ENCODE assay signal across 9 cellular contexts in the genomic region with DNA sequence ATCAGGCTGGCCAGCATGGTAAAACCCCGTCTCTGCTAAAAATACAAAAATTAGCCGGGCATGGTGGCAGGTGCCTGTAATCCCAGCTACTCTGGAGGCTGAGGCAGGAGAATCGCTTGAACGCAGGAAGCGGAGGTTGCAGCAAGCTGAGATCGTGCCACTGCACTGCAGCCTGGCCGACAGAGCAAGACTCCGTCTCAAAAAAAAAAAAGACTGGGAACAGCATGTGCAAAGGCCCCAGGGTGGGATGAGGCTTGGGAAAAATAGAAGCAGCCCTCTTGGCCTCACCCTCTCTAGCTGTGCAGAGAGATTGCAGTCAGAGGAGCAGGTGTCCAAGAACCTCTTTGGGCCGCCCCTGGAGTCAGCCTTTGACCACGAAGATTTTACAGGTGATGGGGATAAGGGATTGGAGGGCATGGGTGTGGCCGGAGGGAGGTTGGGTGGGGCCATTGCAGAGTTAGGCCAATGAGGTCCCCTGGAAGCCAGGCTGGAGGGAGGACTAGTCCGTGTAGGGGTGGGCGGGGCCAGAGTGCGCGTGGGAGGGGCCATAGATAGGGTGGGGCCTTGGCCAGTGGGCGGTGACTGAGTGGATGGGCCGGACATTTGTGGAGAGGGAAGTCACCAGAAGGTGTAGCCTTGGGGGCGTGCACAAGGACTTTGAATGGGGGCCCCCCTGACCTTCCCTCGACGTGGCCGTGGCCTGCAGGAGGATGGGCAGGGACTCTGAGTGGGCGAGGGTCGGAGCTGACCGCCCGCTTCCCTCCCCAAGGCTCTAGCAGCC. TPM values are rescaled to one million over a fixed set of nuclear protein-coding genes. Genes with fewer than 3 reads are reported as not detected.
DNase-seq lines count a peak whose midpoint lies in the region; ATAC-seq lines count a peak whose summit lies in the region.
"Had no signal": no experiment of that assay in that cellular context is flagged by ENCODE, and none has a peak within 500 bp of the region (broad histone marks: within the 10 kb centered on the region; RNA-seq: fewer than 3 reads in every experiment).

No MANE protein-coding gene starts in this region.

- H3K4me1 Mint-ChIP-seq in activated T-helper 1 cell treated with anti-CD3 and anti-CD28 coated beads, Interleukin-12 subunit alpha, Interleukin-12 subunit beta, Interleukin-2, Interleukin-4 antibody, amounts not matched to agents 30 ng/mL and 10 ng/mL and 1 ng/mL, durations not matched to agents 14 hours and 24 hours and 36 hours (ENCODE audit: low read depth): peaks cover 6% of the 10 kb centered on the region

- ATAC-seq in HG03354 (IDR thresholded peaks at IDR 0.05; ENCODE audit: poor library complexity, severe bottlenecking, unreplicated experiment) (no peak), HG03159 (IDR thresholded peaks at IDR 0.05; ENCODE audit: unreplicated experiment) (no peak)

- DNase-seq in ELF-1 (ENCODE audit: low read depth, low spot score) (peak; percentile 82), NCI-H226 (peak; percentile 77), hepatic stellate cell (ENCODE audit: low spot score) (peak; percentile 56), foreskin melanocyte (no peak)
- DNase-seq in activated T-helper 1 cell treated with anti-CD3 and anti-CD28 coated beads, Interleukin-12 subunit alpha, Interleukin-12 subunit beta, Interleukin-2, Interleukin-4 antibody, amounts not matched to agents 30 ng/mL and 10 ng/mL and 1 ng/mL, durations not matched to agents 14 hours and 24 hours and 36 hours (ENCODE audit: low spot score): peak; percentile 30
- DNase-seq in stimulated activated CD4-positive, alpha-beta T cell treated with anti-CD3 and anti-CD28 coated beads, Interleukin-12 subunit alpha, Interleukin-12 subunit beta, amount 100 ng/mL, for 48 hours (ENCODE audit: low read depth in 2 of 3, low spot score in 1 of 3): peak; percentile 38 to 58 (median 54)

- no peak overlapping the region for H3K4me3 Mint-ChIP-seq in activated T-helper 1 cell treated with anti-CD3 and anti-CD28 coated beads, Interleukin-12 subunit alpha, Interleukin-12 subunit beta, Interleukin-2, Interleukin-4 antibody, amounts not matched to agents 30 ng/mL and 10 ng/mL and 1 ng/mL, durations not matched to agents 14 hours and 24 hours and 36 hours

- H3K9me3 Mint-ChIP-seq in activated T-helper 1 cell treated with anti-CD3 and anti-CD28 coated beads, Interleukin-12 subunit alpha, Interleukin-12 subunit beta, Interleukin-2, Interleukin-4 antibody, amounts not matched to agents 30 ng/mL and 10 ng/mL and 1 ng/mL, durations not matched to agents 14 hours and 24 hours and 36 hours: no peaks in the 10 kb centered on the region

- no peaks in the 10 kb centered on the region for H3K27me3 Mint-ChIP-seq in activated T-helper 1 cell treated with anti-CD3 and anti-CD28 coated beads, Interleukin-12 subunit alpha, Interleukin-12 subunit beta, Interleukin-2, Interleukin-4 antibody, amounts not matched to agents 30 ng/mL and 10 ng/mL and 1 ng/mL, durations not matched to agents 14 hours and 24 hours and 36 hours (ENCODE audit: insufficient read depth)

- intact Hi-C loops in activated T-helper 1 cell treated with anti-CD3 and anti-CD28 coated beads, Interleukin-12 subunit alpha, Interleukin-12 subunit beta, Interleukin-2, Interleukin-4 antibody, amounts not matched to agents 30 ng/mL and 10 ng/mL and 1 ng/mL, durations not matched to agents 14 hours and 24 hours and 36 hours (cut with micrococcal nuclease): no loop called here

- H3K27ac Mint-ChIP-seq in activated T-helper 1 cell treated with anti-CD3 and anti-CD28 coated beads, Interleukin-12 subunit alpha, Interleukin-12 subunit beta, Interleukin-2, Interleukin-4 antibody, amounts not matched to agents 30 ng/mL and 10 ng/mL and 1 ng/mL, durations not matched to agents 14 hours and 24 hours and 36 hours: no peak overlapping the region

- H3K36me3 Mint-ChIP-seq in activated T-helper 1 cell treated with anti-CD3 and anti-CD28 coated beads, Interleukin-12 subunit alpha, Interleukin-12 subunit beta, Interleukin-2, Interleukin-4 antibody, amounts not matched to agents 30 ng/mL and 10 ng/mL and 1 ng/mL, durations not matched to agents 14 hours and 24 hours and 36 hours (ENCODE audit: low read depth): peaks cover 27% of the 10 kb centered on the region

RNA-seq across cellular contexts. Expression of a gene that starts 16.9 kb away (rescaled TPM):
- not detected in 2 replicates for total RNA-seq in activated T-helper 1 cell treated with anti-CD3 and anti-CD28 coated beads, Interleukin-12 subunit alpha, Interleukin-12 subunit beta, Interleukin-2, Interleukin-4 antibody, amounts not matched to agents 30 ng/mL and 10 ng/mL and 1 ng/mL, durations not matched to agents 14 hours and 24 hours and 36 hours
- total RNA-seq: frontal cortex had no signal

RNA-seq across cellular contexts. Expression of a gene that starts 26.8 kb away (rescaled TPM):
- total RNA-seq in activated T-helper 1 cell treated with anti-CD3 and anti-CD28 coated beads, Interleukin-12 subunit alpha, Interleukin-12 subunit beta, Interleukin-2, Interleukin-4 antibody, amounts not matched to agents 30 ng/mL and 10 ng/mL and 1 ng/mL, durations not matched to agents 14 hours and 24 hours and 36 hours: 88.6 and 93.6 TPM in 2 replicates

RNA-seq across cellular contexts. Expression of a gene that starts 43.3 kb away (rescaled TPM):
- total RNA-seq in activated T-helper 1 cell treated with anti-CD3 and anti-CD28 coated beads, Interleukin-12 subunit alpha, Interleukin-12 subunit beta, Interleukin-2, Interleukin-4 antibody, amounts not matched to agents 30 ng/mL and 10 ng/mL and 1 ng/mL, durations not matched to agents 14 hours and 24 hours and 36 hours: 8.7 and 9.3 TPM in 2 replicates
- total RNA-seq: frontal cortex had no signal

RNA-seq across cellular contexts. Expression of a gene that starts 58.8 kb away (rescaled TPM):
- 81.7 and 83.7 TPM in 2 replicates for total RNA-seq in activated T-helper 1 cell treated with anti-CD3 and anti-CD28 coated beads, Interleukin-12 subunit alpha, Interleukin-12 subunit beta, Interleukin-2, Interleukin-4 antibody, amounts not matched to agents 30 ng/mL and 10 ng/mL and 1 ng/mL, durations not matched to agents 14 hours and 24 hours and 36 hours
